8 cellular contexts compared by ENCODE assay signal in genomic region chr9:38067611-38067891, GRCh38. TPM values are rescaled to one million over a fixed set of nuclear protein-coding genes. Genes with fewer than 3 reads are reported as not detected.
DNase-seq lines count a peak whose midpoint lies in the region; ATAC-seq and TF ChIP-seq lines count a peak whose summit lies in the region.

No MANE protein-coding gene starts in this region.

- ATAC-seq in memory B cell (ENCODE audit: low read depth) (no peak), GM19463 (IDR thresholded peaks at IDR 0.05; ENCODE audit: unreplicated experiment) (no peak)

- no peaks in the 10 kb centered on the region for H3K36me3 Mint-ChIP-seq in activated naive CD4-positive, alpha-beta T cell treated with anti-CD3 and anti-CD28 coated beads, Interleukin-2, amount 50 U/mL, for 24 hours
- no peaks in the 10 kb centered on the region for H3K36me3 Mint-ChIP-seq in memory B cell

- peak overlapping the region; percentile 88 to 89 for H3K4me3 ChIP-seq in cardiac fibroblast (replicated peaks in 1 of 2; ENCODE audit: low read depth in 2 of 2, low read length in 2 of 2)

- TF ChIP-seq CTCF in cardiac fibroblast (IDR thresholded peaks at IDR 0.05; ENCODE audit: low read depth, low read length), result no peak

- H3K4me1 Mint-ChIP-seq in activated naive CD4-positive, alpha-beta T cell treated with anti-CD3 and anti-CD28 coated beads, Interleukin-2, amount 50 U/mL, for 24 hours, result peaks cover 27% of the 10 kb centered on the region
- peaks cover 17% of the 10 kb centered on the region for H3K4me1 Mint-ChIP-seq in memory B cell

- H3K27me3 Mint-ChIP-seq in activated naive CD4-positive, alpha-beta T cell treated with anti-CD3 and anti-CD28 coated beads, Interleukin-2, amount 50 U/mL, for 24 hours, result peaks cover 2% of the 10 kb centered on the region
- peaks cover 22% of the 10 kb centered on the region for H3K27me3 Mint-ChIP-seq in memory B cell

- peak overlapping the region; percentile 90 for H3K4me3 Mint-ChIP-seq in activated naive CD4-positive, alpha-beta T cell treated with anti-CD3 and anti-CD28 coated beads, Interleukin-2, amount 50 U/mL, for 24 hours
- H3K4me3 Mint-ChIP-seq in memory B cell, result peak overlapping the region; percentile 87

- no peak overlapping the region for H3K27ac Mint-ChIP-seq in activated naive CD4-positive, alpha-beta T cell treated with anti-CD3 and anti-CD28 coated beads, Interleukin-2, amount 50 U/mL, for 24 hours
- H3K27ac Mint-ChIP-seq in memory B cell, result peak overlapping the region; percentile 65

- H3K9me3 Mint-ChIP-seq in activated naive CD4-positive, alpha-beta T cell treated with anti-CD3 and anti-CD28 coated beads, Interleukin-2, amount 50 U/mL, for 24 hours, result no peaks in the 10 kb centered on the region
- no peaks in the 10 kb centered on the region for H3K9me3 Mint-ChIP-seq in memory B cell

- no peak for DNase-seq in activated naive CD4-positive, alpha-beta T cell (lab: John Stamatoyannopoulos, UW)
- DNase-seq in cardiac fibroblast (ENCODE audit: low read depth in 2 of 2) (peak in 1 of 2 donors; percentile 41), memory B cell (ENCODE audit: low spot score in 2 of 2) (no peak), ureter (ENCODE audit: low spot score) (peak; percentile 54), GOT3 (lab: John Stamatoyannopoulos, UW) (no peak), NCI-H510A (lab: John Stamatoyannopoulos, UW) (no peak)

RNA-seq across cellular contexts. Expression of gene SHB, which starts 1.5 kb away (rescaled TPM):
- 33.0 TPM for total RNA-seq in ureter
